In genomic region chr5:179294891-179295777, GRCh38 we compare ENCODE assay signal across 14 cellular contexts. TPM values are rescaled to one million over a fixed set of nuclear protein-coding genes. Genes with fewer than 3 reads are reported as not detected.
DNase-seq lines count a peak whose midpoint lies in the region; ATAC-seq and TF ChIP-seq lines count a peak whose summit lies in the region.
"Had no signal": no experiment of that assay in that cellular context is flagged by ENCODE, and none has a peak within 500 bp of the region (broad histone marks: within the 10 kb centered on the region; RNA-seq: fewer than 3 reads in every experiment).

No MANE protein-coding gene starts in this region.

- H3K36me3 Mint-ChIP-seq in MCF 10A (ENCODE audit: insufficient read depth, unreplicated experiment): no peaks in the 10 kb centered on the region
- H3K36me3 Mint-ChIP-seq: activated naive CD8-positive, alpha-beta T cell treated with anti-CD3 and anti-CD28 coated beads, Interleukin-2, amount 10 ng/mL, durations not matched to agents 7 days and 5 days; type B pancreatic cell had no signal

- H3K4me1 ChIP-seq in breast epithelium (no peaks in the 10 kb centered on the region), mucosa of descending colon (ENCODE audit: low read depth) (no peaks in the 10 kb centered on the region), vagina (peaks cover 44% of the 10 kb centered on the region)
- H3K4me1 ChIP-seq: A549 had no signal

- H3K27ac ChIP-seq in breast epithelium (peak overlapping the region in 1 of 2 donors; percentile 19), vagina (peak overlapping the region; percentile 72)
- H3K27ac ChIP-seq: A549 had no signal

- intact Hi-C loops in MCF 10A (cut with micrococcal nuclease) (no loop called here), breast epithelium (cut with DNase I; ENCODE audit: low total_unique reads) (no loop called here), mucosa of descending colon (cut with DNase I, micrococcal nuclease) (no loop called here), vagina (cut with DNase I) (no loop called here)

- H3K9me3 Mint-ChIP-seq in MCF 10A (ENCODE audit: unreplicated experiment): peaks cover 16% of the 10 kb centered on the region
- H3K9me3 Mint-ChIP-seq: type B pancreatic cell had no signal

- H3K27me3 Mint-ChIP-seq in MCF 10A (ENCODE audit: insufficient read depth, unreplicated experiment): no peaks in the 10 kb centered on the region
- H3K27me3 Mint-ChIP-seq: activated naive CD8-positive, alpha-beta T cell treated with anti-CD3 and anti-CD28 coated beads, Interleukin-2, amount 10 ng/mL, durations not matched to agents 7 days and 5 days; type B pancreatic cell had no signal

- DNase-seq in MCF 10A (ENCODE audit: unreplicated experiment) (no peak), breast epithelium (ENCODE audit: low spot score in 2 of 2) (no peak), fibroblast of gingiva (ENCODE audit: low read depth) (peak; percentile 77), mucosa of descending colon (peak; percentile 23 to 48 (median 35)), vagina (ENCODE audit: extremely low spot score in 2 of 2) (no peak), NCI-H748 treated with DMSO at 0.1 percent for 48 hours (lab: John Stamatoyannopoulos, UW) (no peak), epidermal melanocyte (ENCODE audit: insufficient read length, low spot score) (no peak)
- DNase-seq in activated T-cell treated with anti-CD3 and anti-CD28 coated beads, Interleukin-2, amount 50 U/mL, for 1 hour: no peak
- DNase-seq: activated naive CD8-positive, alpha-beta T cell treated with anti-CD3 and anti-CD28 coated beads, Interleukin-2, amount 10 ng/mL, durations not matched to agents 7 days and 5 days had no signal

- BruUV-seq in MCF 10A (replicated peaks; lab: Mats Ljungman, UMichigan): no TSS peak

- TF ChIP-seq CTCF in MCF 10A (IDR thresholded peaks at IDR 0.05; ENCODE audit: unreplicated experiment): no peak
- TF ChIP-seq CTCF in breast epithelium (IDR thresholded peaks at IDR 0.05): no peak
- no peak for TF ChIP-seq CTCF in mucosa of descending colon (IDR thresholded peaks at IDR 0.05)
- TF ChIP-seq CTCF in vagina (IDR thresholded peaks at IDR 0.05): no peak

- H3K36me3 ChIP-seq in breast epithelium: no peaks in the 10 kb centered on the region
- H3K36me3 ChIP-seq in mucosa of descending colon (ENCODE audit: low read depth): no peaks in the 10 kb centered on the region
- H3K36me3 ChIP-seq in vagina: no peaks in the 10 kb centered on the region

- H3K9me3 ChIP-seq in breast epithelium (peaks cover 4% of the 10 kb centered on the region in 2 donors), mucosa of descending colon (no peaks in the 10 kb centered on the region), vagina (no peaks in the 10 kb centered on the region)

- TF ChIP-seq POLR2A in breast epithelium (IDR thresholded peaks at IDR 0.05): no peak
- no peak for TF ChIP-seq POLR2A in vagina (IDR thresholded peaks at IDR 0.05)

- H3K4me3 Mint-ChIP-seq in MCF 10A (ENCODE audit: unreplicated experiment): no peak overlapping the region
- H3K4me3 Mint-ChIP-seq: activated naive CD8-positive, alpha-beta T cell treated with anti-CD3 and anti-CD28 coated beads, Interleukin-2, amount 10 ng/mL, durations not matched to agents 7 days and 5 days; type B pancreatic cell; WTC11 had no signal

- ATAC-seq in mucosa of descending colon: peak; percentile 27
- ATAC-seq: A549, GM12878, WTC11 had no signal

- POLR2A ChIA-PET in MCF 10A (lab: Yijun Ruan, JAX): interaction anchor here (1.1 kb wide), 1 partner anchor 15 kb away, joined by 3 read pairs; no protein-coding TSS in a partner anchor

- H3K4me3 ChIP-seq in breast epithelium (no peak overlapping the region), mucosa of descending colon (no peak overlapping the region), vagina (no peak overlapping the region)
- H3K4me3 ChIP-seq: A549, GM12878 had no signal

- CTCF ChIA-PET in MCF 10A (lab: Yijun Ruan, JAX): no interaction called here

- H3K4me1 Mint-ChIP-seq in MCF 10A (ENCODE audit: insufficient read depth, unreplicated experiment): peaks cover 8% of the 10 kb centered on the region
- H3K4me1 Mint-ChIP-seq: activated naive CD8-positive, alpha-beta T cell treated with anti-CD3 and anti-CD28 coated beads, Interleukin-2, amount 10 ng/mL, durations not matched to agents 7 days and 5 days; WTC11 had no signal

- peak overlapping the region; percentile 6 for H3K27ac Mint-ChIP-seq in MCF 10A (ENCODE audit: low read depth, unreplicated experiment)
- H3K27ac Mint-ChIP-seq: activated naive CD8-positive, alpha-beta T cell treated with anti-CD3 and anti-CD28 coated beads, Interleukin-2, amount 10 ng/mL, durations not matched to agents 7 days and 5 days; type B pancreatic cell; WTC11 had no signal

- H3K27me3 ChIP-seq in breast epithelium (no peaks in the 10 kb centered on the region), vagina (no peaks in the 10 kb centered on the region)

RNA-seq across cellular contexts. Expression of gene ADAMTS2, which starts 50.1 kb away (rescaled TPM):
- 0.17 TPM in 1 of 2 replicates, not detected in the other for total RNA-seq in MCF 10A (2022)
- 10 to 100 TPM; 11.3 to 51.8 (median 19.7) TPM for total RNA-seq in breast epithelium
- total RNA-seq in mucosa of descending colon: 1 to 10 TPM; 1.3 to 9.2 (median 7.3) TPM
- 17.4 TPM for total RNA-seq in vagina
- total RNA-seq: activated naive CD8-positive, alpha-beta T cell treated with anti-CD3 and anti-CD28 coated beads, Interleukin-2, amount 10 ng/mL, durations not matched to agents 7 days and 5 days; dermis microvascular lymphatic vessel endothelial cell had no signal

Comparison
In these comparisons a context has a peak if more than half of its experiments do, and no peak if none do; other contexts are left out.
1. DNase-seq: peak in fibroblast of gingiva (single experiment) and mucosa of descending colon (3 of 3); none in MCF 10A (single experiment), breast epithelium (0 of 2), vagina (0 of 2), NCI-H748 treated with DMSO at 0.1 percent for 48 hours (single experiment), activated T-cell treated with anti-CD3 and anti-CD28 coated beads, Interleukin-2, amount 50 U/mL, for 1 hour (single experiment) and epidermal melanocyte (single experiment).